Comparison of ENCODE assay signal across 8 cellular contexts in genomic region chr4:106201373-106201772, GRCh38.
DNase-seq lines count a peak whose midpoint lies in the region; ATAC-seq, FAIRE-seq and TF ChIP-seq lines count a peak whose summit lies in the region.

No MANE protein-coding gene starts in this region.

- H3K4me1 Mint-ChIP-seq in activated CD8-positive, alpha-beta memory T cell treated with anti-CD3 and anti-CD28 coated beads, Interleukin-2, amount 10 ng/mL, durations not matched to agents 7 days and 5 days = no peaks in the 10 kb centered on the region
- no peaks in the 10 kb centered on the region for H3K4me1 Mint-ChIP-seq in activated naive CD4-positive, alpha-beta T cell treated with anti-CD3 and anti-CD28 coated beads, Interleukin-2, amount 10 ng/mL, durations not matched to agents 7 days and 5 days

- CTCF ChIA-PET in RWPE1 (lab: Yijun Ruan, JAX) = interaction anchor here (0.7 kb wide), 3 partner anchors 17 to 383 kb away, joined by 3 to 5 read pairs (median 3); no protein-coding TSS in a partner anchor
- CTCF ChIA-PET in activated CD8-positive, alpha-beta memory T cell treated with anti-CD3 and anti-CD28 coated beads, Interleukin-2, amount 10 ng/mL, durations not matched to agents 7 days and 5 days (lab: Charles Lee) = no interaction called here
- CTCF ChIA-PET in activated naive CD4-positive, alpha-beta T cell treated with anti-CD3 and anti-CD28 coated beads, Interleukin-2, amount 10 ng/mL, durations not matched to agents 7 days and 5 days (lab: Charles Lee) = no interaction called here

- no peak overlapping the region for H3K27ac Mint-ChIP-seq in activated CD8-positive, alpha-beta memory T cell treated with anti-CD3 and anti-CD28 coated beads, Interleukin-2, amount 10 ng/mL, durations not matched to agents 7 days and 5 days
- H3K27ac Mint-ChIP-seq in activated naive CD4-positive, alpha-beta T cell treated with anti-CD3 and anti-CD28 coated beads, Interleukin-2, amount 10 ng/mL, durations not matched to agents 7 days and 5 days = no peak overlapping the region

- no peak overlapping the region for H3K27ac ChIP-seq in RWPE1

- no peak for ATAC-seq in activated CD8-positive, alpha-beta memory T cell treated with anti-CD3 and anti-CD28 coated beads, Interleukin-2, amount 10 ng/mL, durations not matched to agents 7 days and 5 days
- ATAC-seq in HG03039 (IDR thresholded peaks at IDR 0.05; ENCODE audit: unreplicated experiment) = no peak

- no peaks in the 10 kb centered on the region for H3K9me3 Mint-ChIP-seq in activated CD8-positive, alpha-beta memory T cell treated with anti-CD3 and anti-CD28 coated beads, Interleukin-2, amount 10 ng/mL, durations not matched to agents 7 days and 5 days (ENCODE audit: low read depth)
- H3K9me3 Mint-ChIP-seq in activated naive CD4-positive, alpha-beta T cell treated with anti-CD3 and anti-CD28 coated beads, Interleukin-2, amount 10 ng/mL, durations not matched to agents 7 days and 5 days = no peaks in the 10 kb centered on the region

- POLR2A ChIA-PET in RWPE1 (lab: Yijun Ruan, JAX; ENCODE audit: low non-redundant PET) = no interaction called here

- no peaks in the 10 kb centered on the region for H3K36me3 Mint-ChIP-seq in activated CD8-positive, alpha-beta memory T cell treated with anti-CD3 and anti-CD28 coated beads, Interleukin-2, amount 10 ng/mL, durations not matched to agents 7 days and 5 days
- no peaks in the 10 kb centered on the region for H3K36me3 Mint-ChIP-seq in activated naive CD4-positive, alpha-beta T cell treated with anti-CD3 and anti-CD28 coated beads, Interleukin-2, amount 10 ng/mL, durations not matched to agents 7 days and 5 days

- peak; percentile 4 for FAIRE-seq in GM19239 (lab: Jason Lieb, UNC)

- H3K4me3 Mint-ChIP-seq in activated CD8-positive, alpha-beta memory T cell treated with anti-CD3 and anti-CD28 coated beads, Interleukin-2, amount 10 ng/mL, durations not matched to agents 7 days and 5 days = no peak overlapping the region
- no peak overlapping the region for H3K4me3 Mint-ChIP-seq in activated naive CD4-positive, alpha-beta T cell treated with anti-CD3 and anti-CD28 coated beads, Interleukin-2, amount 10 ng/mL, durations not matched to agents 7 days and 5 days

- TF ChIP-seq CTCF in AG09309 (IDR thresholded peaks at IDR 0.05; ENCODE audit: control insufficient read depth, insufficient read depth, low read depth, low read length, missing control alignments) = peak; percentile 44
- peak; percentile 58 for TF ChIP-seq CTCF in RWPE1 (conservative IDR thresholded peaks at IDR 0.05; ENCODE audit: low read depth)

- DNase-seq in AG09309 (ENCODE audit: low read depth) = no peak
- no peak for DNase-seq in GM19239 (ENCODE audit: insufficient read length, low spot score)
- peak; percentile 4 for DNase-seq in RWPE1 (ENCODE audit: low spot score)
- peak; percentile 11 for DNase-seq in foreskin melanocyte
- DNase-seq in hepatic stellate cell (ENCODE audit: low spot score) = no peak
- no peak for DNase-seq in activated CD8-positive, alpha-beta memory T cell treated with anti-CD3 and anti-CD28 coated beads, Interleukin-2, amount 10 ng/mL, durations not matched to agents 7 days and 5 days
- DNase-seq in activated naive CD4-positive, alpha-beta T cell treated with anti-CD3 and anti-CD28 coated beads, Interleukin-2, amount 10 ng/mL, durations not matched to agents 7 days and 5 days = no peak

- H3K4me3 ChIP-seq in AG09309 (ENCODE audit: control insufficient read depth, low read depth, low read length) = no peak overlapping the region

- no peaks in the 10 kb centered on the region for H3K27me3 Mint-ChIP-seq in activated CD8-positive, alpha-beta memory T cell treated with anti-CD3 and anti-CD28 coated beads, Interleukin-2, amount 10 ng/mL, durations not matched to agents 7 days and 5 days
- H3K27me3 Mint-ChIP-seq in activated naive CD4-positive, alpha-beta T cell treated with anti-CD3 and anti-CD28 coated beads, Interleukin-2, amount 10 ng/mL, durations not matched to agents 7 days and 5 days = no peaks in the 10 kb centered on the region

Comparison
In these comparisons a context has a peak if more than half of its experiments do, and no peak if none do; other contexts are left out.
1. DNase-seq: peak in RWPE1 (single experiment) and foreskin melanocyte (single experiment); none in AG09309 (single experiment), GM19239 (single experiment), hepatic stellate cell (single experiment), activated CD8-positive, alpha-beta memory T cell treated with anti-CD3 and anti-CD28 coated beads, Interleukin-2, amount 10 ng/mL, durations not matched to agents 7 days and 5 days (single experiment) and activated naive CD4-positive, alpha-beta T cell treated with anti-CD3 and anti-CD28 coated beads, Interleukin-2, amount 10 ng/mL, durations not matched to agents 7 days and 5 days (single experiment).